32 cellular contexts compared by ENCODE assay signal in genomic region chr14:38022775-38023174, GRCh38.
"Had no signal": no experiment of that assay in that cellular context is flagged by ENCODE, and none has a peak within 500 bp of the region (broad histone marks: within the 10 kb centered on the region; RNA-seq: fewer than 3 reads in every experiment).

No MANE protein-coding gene starts in this region.

- H3K27ac ChIP-seq: adrenal gland, body of pancreas, esophagus muscularis mucosa, foreskin keratinocyte, gastrocnemius medialis, heart left ventricle had no signal

- H3K9me3 ChIP-seq: adrenal gland, body of pancreas, gastrocnemius medialis had no signal

- FAIRE-seq: colon had no signal

- H3K27me3 ChIP-seq: adrenal gland, body of pancreas, esophagus muscularis mucosa, foreskin keratinocyte, gastrocnemius medialis, heart left ventricle had no signal

- H3K36me3 ChIP-seq: adrenal gland, esophagus muscularis mucosa, gastrocnemius medialis, heart left ventricle had no signal

- DNase-seq: activated CD4-positive, alpha-beta memory T cell treated with anti-CD3 and anti-CD28 coated beads, Interleukin-2, amount 10 ng/mL, durations not matched to agents 7 days and 5 days; activated CD4-positive, alpha-beta T cell treated with anti-CD3 and anti-CD28 coated beads for 1 hour; activated CD4-positive, alpha-beta T cell treated with anti-CD3 and anti-CD28 coated beads for 4 hours; activated CD4-positive, alpha-beta T cell treated with anti-CD3 and anti-CD28 coated beads, Interleukin-2, amount 10 ng/mL, durations not matched to agents 7 days and 5 days; activated CD4-positive, alpha-beta T cell treated with anti-CD3 and anti-CD28 coated beads, Interleukin-2, amount 50 U/mL, for 4 hours; activated CD8-positive, alpha-beta memory T cell treated with anti-CD3 and anti-CD28 coated beads for 24 hours; activated effector memory CD4-positive, alpha-beta T cell treated with Interleukin-2 at 50 U/mL for 16 hours; activated gamma-delta T cell treated with Interleukin-2 at 50 U/mL for 16 hours; activated naive CD4-positive, alpha-beta T cell treated with anti-CD3 and anti-CD28 coated beads for 36 hours; activated naive CD8-positive, alpha-beta T cell treated with anti-CD3 and anti-CD28 coated beads for 36 hours; activated naive CD8-positive, alpha-beta T cell treated with anti-CD3 and anti-CD28 coated beads, Interleukin-2, amount 50 U/mL, for 24 hours; activated T-cell treated with anti-CD3 and anti-CD28 coated beads, Interleukin-2, amount 50 U/mL, for 4 hours; adrenal gland; amygdala; aorta; body of pancreas; cortex of kidney; dermis blood vessel endothelial cell; effector CD4-positive, alpha-beta T cell; effector memory CD8-positive, alpha-beta T cell; erythroblast; foreskin keratinocyte; gastrocnemius medialis; glutamatergic neuron; heart left ventricle; T-helper 1 cell; T-helper 17 cell; T1000 had no signal

- ATAC-seq: activated naive CD8-positive, alpha-beta T cell treated with anti-CD3 and anti-CD28 coated beads, Interleukin-2, amount 50 U/mL, for 24 hours; activated T-cell treated with anti-CD3 and anti-CD28 coated beads, Interleukin-2, amount 50 U/mL, for 4 hours; activated T-helper 17 cell treated with anti-CD3 and anti-CD28 coated beads, Interleukin-2, amount 50 U/mL, for 72 hours; body of pancreas; effector memory CD8-positive, alpha-beta T cell; foreskin keratinocyte; gastrocnemius medialis; heart left ventricle; T-helper 17 cell; WTC11 had no signal

- H3K4me3 ChIP-seq: adrenal gland, body of pancreas, esophagus muscularis mucosa, gastrocnemius medialis, heart left ventricle had no signal

- H3K4me1 ChIP-seq: adrenal gland, body of pancreas, esophagus muscularis mucosa, foreskin keratinocyte, gastrocnemius medialis, heart left ventricle had no signal
